29 cellular contexts compared by ENCODE assay signal in genomic region chr2:185484601-185485000, GRCh38.
"Had no signal": no experiment of that assay in that cellular context is flagged by ENCODE, and none has a peak within 500 bp of the region (broad histone marks: within the 10 kb centered on the region; RNA-seq: fewer than 3 reads in every experiment).

No MANE protein-coding gene starts in this region.

- DNase-seq: activated CD4-positive, CD25-positive, alpha-beta regulatory T cell treated with anti-CD3 and anti-CD28 coated beads, Interleukin-2, amount 50 U/mL, for 72 hours; activated naive CD4-positive, alpha-beta T cell; activated T-cell treated with anti-CD3 and anti-CD28 coated beads, Interleukin-2, amount 50 U/mL, for 1 hour; adrenal gland; brain microvascular endothelial cell; caudate nucleus; effector CD4-positive, alpha-beta T cell; erythroblast; foreskin fibroblast; heart right ventricle; kidney glomerular epithelial cell; left lung; naive thymus-derived CD4-positive, alpha-beta T cell; retina; sigmoid colon; stimulated activated CD4-positive, alpha-beta T cell treated with anti-CD3 and anti-CD28 coated beads, Interleukin-15, amount 100 ng/mL, for 24 hours; stimulated activated CD4-positive, alpha-beta T cell treated with anti-CD3 and anti-CD28 coated beads, Interleukin-2, amount 100 ng/mL, for 48 hours; stimulated activated CD8-positive, alpha-beta memory T cell treated with anti-CD3 and anti-CD28 coated beads, Interleukin-4, amount 100 ng/mL, for 48 hours; stimulated activated naive CD4-positive, alpha-beta T cell; testis; trophoblast cell had no signal

- H3K4me1 ChIP-seq: adrenal gland, ascending aorta, heart right ventricle, left lung, sigmoid colon, testis, vagina had no signal

- ATAC-seq: activated T-helper 17 cell treated with anti-CD3 and anti-CD28 coated beads, Interleukin-2, amount 50 U/mL, for 72 hours; heart right ventricle; left lung; naive thymus-derived CD4-positive, alpha-beta T cell had no signal

- H3K27ac ChIP-seq: adrenal gland, ascending aorta, brain microvascular endothelial cell, heart right ventricle, left lung, sigmoid colon, testis, vagina had no signal

- H3K36me3 ChIP-seq: adrenal gland, ascending aorta, brain microvascular endothelial cell, heart right ventricle, left lung, sigmoid colon, vagina had no signal

- H3K36me3 Mint-ChIP-seq: activated naive CD8-positive, alpha-beta T cell had no signal

- H3K4me3 ChIP-seq: adrenal gland, ascending aorta, heart right ventricle, left lung, lung, sigmoid colon, smooth muscle cell, testis, vagina had no signal

- H3K9me3 ChIP-seq: ascending aorta, sigmoid colon, testis, vagina had no signal

- H3K27me3 Mint-ChIP-seq: activated naive CD8-positive, alpha-beta T cell; activated T-helper 17 cell treated with anti-CD3 and anti-CD28 coated beads, Interleukin-2, amount 50 U/mL, for 72 hours; dendritic cell treated with granulocyte-macrophage colony-stimulating factor and Interleukin-4, amounts not matched to agents 40 ng/mL and 50 ng/mL, for 4 days; naive thymus-derived CD4-positive, alpha-beta T cell; progenitor cell of endocrine pancreas had no signal

- H3K4me3 Mint-ChIP-seq: activated naive CD8-positive, alpha-beta T cell; activated T-helper 17 cell treated with anti-CD3 and anti-CD28 coated beads, Interleukin-2, amount 50 U/mL, for 72 hours; dendritic cell treated with granulocyte-macrophage colony-stimulating factor and Interleukin-4, amounts not matched to agents 40 ng/mL and 50 ng/mL, for 4 days; naive thymus-derived CD4-positive, alpha-beta T cell had no signal

- H3K4me2 ChIP-seq: smooth muscle cell had no signal

- H3K27ac Mint-ChIP-seq: activated naive CD8-positive, alpha-beta T cell; activated T-helper 17 cell treated with anti-CD3 and anti-CD28 coated beads, Interleukin-2, amount 50 U/mL, for 72 hours; dendritic cell treated with granulocyte-macrophage colony-stimulating factor and Interleukin-4, amounts not matched to agents 40 ng/mL and 50 ng/mL, for 4 days; naive thymus-derived CD4-positive, alpha-beta T cell had no signal

- H3K4me1 Mint-ChIP-seq: activated T-helper 17 cell treated with anti-CD3 and anti-CD28 coated beads, Interleukin-2, amount 50 U/mL, for 72 hours; naive thymus-derived CD4-positive, alpha-beta T cell had no signal

- H3K27me3 ChIP-seq: adrenal gland, ascending aorta, brain microvascular endothelial cell, heart right ventricle, left lung, sigmoid colon, testis, vagina had no signal
